Comparison of ENCODE assay signal across 7 cellular contexts in the genomic region with DNA sequence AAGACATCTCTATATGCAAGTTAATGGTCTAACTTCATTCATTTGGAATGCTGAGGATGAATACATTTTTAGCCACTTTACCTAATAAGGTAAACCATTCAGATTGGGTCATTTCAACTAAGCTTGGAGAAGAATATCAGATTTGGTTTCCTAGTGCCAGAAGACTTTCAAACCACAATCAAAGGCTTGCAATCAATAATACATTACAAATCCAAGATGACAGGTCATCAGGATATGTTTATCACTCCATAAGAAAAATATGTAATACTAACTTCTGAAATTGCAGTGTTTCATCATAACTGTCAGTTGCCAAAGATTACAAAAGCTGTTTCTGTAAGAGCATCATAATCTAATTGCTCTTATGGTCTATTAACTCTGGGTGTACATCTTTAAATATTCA.
"Had no signal": no experiment of that assay in that cellular context is flagged by ENCODE, and none has a peak within 500 bp of the region (broad histone marks: within the 10 kb centered on the region; RNA-seq: fewer than 3 reads in every experiment).

No MANE protein-coding gene starts in this region.

- H3K4me3 ChIP-seq: breast epithelium, esophagus muscularis mucosa, hepatocyte, stomach had no signal

- DNase-seq: activated CD4-positive, alpha-beta T cell treated with anti-CD3 and anti-CD28 coated beads, Interleukin-2, amount 50 U/mL, for 1 hour; activated naive CD4-positive, alpha-beta T cell treated with anti-CD3 and anti-CD28 coated beads, Interleukin-2, amount 50 U/mL, for 16 hours; small intestine; stomach had no signal

- H3K36me3 ChIP-seq: breast epithelium, esophagus muscularis mucosa, stomach had no signal

- H3K9me3 ChIP-seq: breast epithelium, esophagus muscularis mucosa, stomach had no signal

- H3K27me3 ChIP-seq: breast epithelium, esophagus muscularis mucosa, hepatocyte, stomach had no signal

- H3K4me1 ChIP-seq: breast epithelium, esophagus muscularis mucosa, stomach had no signal
